1 cellular context compared by ENCODE assay signal in the genomic region with DNA sequence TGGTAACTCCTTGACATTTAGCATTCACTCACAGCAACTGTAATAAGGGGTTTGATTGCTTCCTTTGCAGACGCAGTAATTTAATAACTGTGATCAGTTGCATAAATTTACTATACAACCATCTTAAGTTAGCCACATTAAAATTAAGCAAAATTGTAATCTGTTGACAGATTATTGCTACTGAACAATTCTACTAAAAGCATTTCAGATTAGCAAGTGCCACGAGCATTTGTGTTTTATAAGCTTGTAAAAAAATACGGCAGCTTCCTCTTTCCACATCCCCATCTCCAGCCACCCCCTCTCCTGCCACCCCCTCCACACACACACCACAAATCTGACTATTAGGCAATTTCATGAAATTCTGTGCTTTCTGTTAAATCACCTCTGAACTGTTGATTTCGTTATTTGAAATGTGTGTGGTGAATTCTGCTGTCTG.
A peak's percentile ranks its signal among the peaks of the same experiment; 100 is the strongest.
TF ChIP-seq lines count a peak whose summit lies in the region.

No MANE protein-coding gene starts in this region.

TF ChIP-seq in HEK293, 187 proteins besides CTCF, POLR2A, EP300 and RAD21 (continued from another document):
- TF ChIP-seq, protein P1, sequence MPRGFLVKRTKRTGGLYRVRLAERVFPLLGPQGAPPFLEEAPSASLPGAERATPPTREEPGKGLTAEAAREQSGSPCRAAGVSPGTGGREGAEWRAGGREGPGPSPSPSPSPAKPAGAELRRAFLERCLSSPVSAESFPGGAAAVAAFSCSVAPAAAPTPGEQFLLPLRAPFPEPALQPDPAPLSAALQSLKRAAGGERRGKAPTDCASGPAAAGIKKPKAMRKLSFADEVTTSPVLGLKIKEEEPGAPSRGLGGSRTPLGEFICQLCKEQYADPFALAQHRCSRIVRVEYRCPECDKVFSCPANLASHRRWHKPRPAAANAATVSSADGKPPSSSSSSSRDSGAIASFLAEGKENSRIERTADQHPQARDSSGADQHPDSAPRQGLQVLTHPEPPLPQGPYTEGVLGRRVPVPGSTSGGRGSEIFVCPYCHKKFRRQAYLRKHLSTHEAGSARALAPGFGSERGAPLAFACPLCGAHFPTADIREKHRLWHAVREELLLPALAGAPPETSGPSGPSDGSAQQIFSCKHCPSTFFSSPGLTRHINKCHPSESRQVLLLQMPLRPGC (tag by site-specific recombination; IDR thresholded peaks at IDR 0.05): 0 out of 2 replicates have a peak, but pooled peaks have one; percentile 49
- TF ChIP-seq ZBTB8A (tag by site-specific recombination; IDR thresholded peaks at IDR 0.05): peak; percentile 36
- peak; percentile 36; the same call in 1 of the 2 replicates for TF ChIP-seq YY1 (tag by site-specific recombination; IDR thresholded peaks at IDR 0.05)
- TF ChIP-seq, protein P2, sequence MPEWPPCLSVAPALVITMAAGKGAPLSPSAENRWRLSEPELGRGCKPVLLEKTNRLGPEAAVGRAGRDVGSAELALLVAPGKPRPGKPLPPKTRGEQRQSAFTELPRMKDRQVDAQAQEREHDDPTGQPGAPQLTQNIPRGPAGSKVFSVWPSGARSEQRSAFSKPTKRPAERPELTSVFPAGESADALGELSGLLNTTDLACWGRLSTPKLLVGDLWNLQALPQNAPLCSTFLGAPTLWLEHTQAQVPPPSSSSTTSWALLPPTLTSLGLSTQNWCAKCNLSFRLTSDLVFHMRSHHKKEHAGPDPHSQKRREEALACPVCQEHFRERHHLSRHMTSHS (tag by site-specific recombination; IDR thresholded peaks at IDR 0.05): 0 out of 2 replicates have a peak, but pooled peaks have one; percentile 39
- no peak for TF ChIP-seq ZNF2 (tag by site-specific recombination; IDR thresholded peaks at IDR 0.05)
- TF ChIP-seq FEZF1 (tag by site-specific recombination; IDR thresholded peaks at IDR 0.05): peak; percentile 84
- peak; percentile 73 for TF ChIP-seq ZEB2 (tag by site-specific recombination; IDR thresholded peaks at IDR 0.05)
- TF ChIP-seq ZNF214 (tag by site-specific recombination; IDR thresholded peaks at IDR 0.05; ENCODE audit: borderline replicate concordance): no peak
- TF ChIP-seq, protein P3, sequence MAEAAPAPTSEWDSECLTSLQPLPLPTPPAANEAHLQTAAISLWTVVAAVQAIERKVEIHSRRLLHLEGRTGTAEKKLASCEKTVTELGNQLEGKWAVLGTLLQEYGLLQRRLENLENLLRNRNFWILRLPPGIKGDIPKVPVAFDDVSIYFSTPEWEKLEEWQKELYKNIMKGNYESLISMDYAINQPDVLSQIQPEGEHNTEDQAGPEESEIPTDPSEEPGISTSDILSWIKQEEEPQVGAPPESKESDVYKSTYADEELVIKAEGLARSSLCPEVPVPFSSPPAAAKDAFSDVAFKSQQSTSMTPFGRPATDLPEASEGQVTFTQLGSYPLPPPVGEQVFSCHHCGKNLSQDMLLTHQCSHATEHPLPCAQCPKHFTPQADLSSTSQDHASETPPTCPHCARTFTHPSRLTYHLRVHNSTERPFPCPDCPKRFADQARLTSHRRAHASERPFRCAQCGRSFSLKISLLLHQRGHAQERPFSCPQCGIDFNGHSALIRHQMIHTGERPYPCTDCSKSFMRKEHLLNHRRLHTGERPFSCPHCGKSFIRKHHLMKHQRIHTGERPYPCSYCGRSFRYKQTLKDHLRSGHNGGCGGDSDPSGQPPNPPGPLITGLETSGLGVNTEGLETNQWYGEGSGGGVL (tag by site-specific recombination; IDR thresholded peaks at IDR 0.05): peak; percentile 73
- TF ChIP-seq, protein P4, sequence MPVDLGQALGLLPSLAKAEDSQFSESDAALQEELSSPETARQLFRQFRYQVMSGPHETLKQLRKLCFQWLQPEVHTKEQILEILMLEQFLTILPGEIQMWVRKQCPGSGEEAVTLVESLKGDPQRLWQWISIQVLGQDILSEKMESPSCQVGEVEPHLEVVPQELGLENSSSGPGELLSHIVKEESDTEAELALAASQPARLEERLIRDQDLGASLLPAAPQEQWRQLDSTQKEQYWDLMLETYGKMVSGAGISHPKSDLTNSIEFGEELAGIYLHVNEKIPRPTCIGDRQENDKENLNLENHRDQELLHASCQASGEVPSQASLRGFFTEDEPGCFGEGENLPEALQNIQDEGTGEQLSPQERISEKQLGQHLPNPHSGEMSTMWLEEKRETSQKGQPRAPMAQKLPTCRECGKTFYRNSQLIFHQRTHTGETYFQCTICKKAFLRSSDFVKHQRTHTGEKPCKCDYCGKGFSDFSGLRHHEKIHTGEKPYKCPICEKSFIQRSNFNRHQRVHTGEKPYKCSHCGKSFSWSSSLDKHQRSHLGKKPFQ (tag by site-specific recombination; IDR thresholded peaks at IDR 0.05): peak; percentile 52
- TF ChIP-seq ZNF394 (tag by site-specific recombination; IDR thresholded peaks at IDR 0.05; ENCODE audit: borderline replicate concordance): no peak
- peak; percentile 77 for TF ChIP-seq ZNF843 (tag by site-specific recombination; IDR thresholded peaks at IDR 0.05)
- TF ChIP-seq OVOL3 (tag by site-specific recombination; IDR thresholded peaks at IDR 0.05): no peak
- TF ChIP-seq ZNF561 (tag by site-specific recombination; IDR thresholded peaks at IDR 0.05; ENCODE audit: borderline replicate concordance): peak; percentile 76; the same call in 1 of the 2 replicates
- TF ChIP-seq, protein P5, sequence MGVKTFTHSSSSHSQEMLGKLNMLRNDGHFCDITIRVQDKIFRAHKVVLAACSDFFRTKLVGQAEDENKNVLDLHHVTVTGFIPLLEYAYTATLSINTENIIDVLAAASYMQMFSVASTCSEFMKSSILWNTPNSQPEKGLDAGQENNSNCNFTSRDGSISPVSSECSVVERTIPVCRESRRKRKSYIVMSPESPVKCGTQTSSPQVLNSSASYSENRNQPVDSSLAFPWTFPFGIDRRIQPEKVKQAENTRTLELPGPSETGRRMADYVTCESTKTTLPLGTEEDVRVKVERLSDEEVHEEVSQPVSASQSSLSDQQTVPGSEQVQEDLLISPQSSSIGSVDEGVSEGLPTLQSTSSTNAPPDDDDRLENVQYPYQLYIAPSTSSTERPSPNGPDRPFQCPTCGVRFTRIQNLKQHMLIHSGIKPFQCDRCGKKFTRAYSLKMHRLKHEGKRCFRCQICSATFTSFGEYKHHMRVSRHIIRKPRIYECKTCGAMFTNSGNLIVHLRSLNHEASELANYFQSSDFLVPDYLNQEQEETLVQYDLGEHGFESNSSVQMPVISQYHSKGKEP (tag by site-specific recombination; IDR thresholded peaks at IDR 0.05): peak; percentile 80; the same call in 1 of the 2 replicates
- TF ChIP-seq ZNF571 (tag by site-specific recombination; IDR thresholded peaks at IDR 0.05): no peak
- no peak for TF ChIP-seq HOXD13 (CRISPR knock-in tag; IDR thresholded peaks at IDR 0.05; ENCODE audit: borderline replicate concordance)
- TF ChIP-seq, protein P6, sequence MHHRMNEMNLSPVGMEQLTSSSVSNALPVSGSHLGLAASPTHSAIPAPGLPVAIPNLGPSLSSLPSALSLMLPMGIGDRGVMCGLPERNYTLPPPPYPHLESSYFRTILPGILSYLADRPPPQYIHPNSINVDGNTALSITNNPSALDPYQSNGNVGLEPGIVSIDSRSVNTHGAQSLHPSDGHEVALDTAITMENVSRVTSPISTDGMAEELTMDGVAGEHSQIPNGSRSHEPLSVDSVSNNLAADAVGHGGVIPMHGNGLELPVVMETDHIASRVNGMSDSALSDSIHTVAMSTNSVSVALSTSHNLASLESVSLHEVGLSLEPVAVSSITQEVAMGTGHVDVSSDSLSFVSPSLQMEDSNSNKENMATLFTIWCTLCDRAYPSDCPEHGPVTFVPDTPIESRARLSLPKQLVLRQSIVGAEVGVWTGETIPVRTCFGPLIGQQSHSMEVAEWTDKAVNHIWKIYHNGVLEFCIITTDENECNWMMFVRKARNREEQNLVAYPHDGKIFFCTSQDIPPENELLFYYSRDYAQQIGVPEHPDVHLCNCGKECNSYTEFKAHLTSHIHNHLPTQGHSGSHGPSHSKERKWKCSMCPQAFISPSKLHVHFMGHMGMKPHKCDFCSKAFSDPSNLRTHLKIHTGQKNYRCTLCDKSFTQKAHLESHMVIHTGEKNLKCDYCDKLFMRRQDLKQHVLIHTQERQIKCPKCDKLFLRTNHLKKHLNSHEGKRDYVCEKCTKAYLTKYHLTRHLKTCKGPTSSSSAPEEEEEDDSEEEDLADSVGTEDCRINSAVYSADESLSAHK (tag by site-specific recombination; IDR thresholded peaks at IDR 0.05): peak; percentile 90
- TF ChIP-seq ZFP37 (tag by site-specific recombination; IDR thresholded peaks at IDR 0.05): no peak
- TF ChIP-seq, protein P7, sequence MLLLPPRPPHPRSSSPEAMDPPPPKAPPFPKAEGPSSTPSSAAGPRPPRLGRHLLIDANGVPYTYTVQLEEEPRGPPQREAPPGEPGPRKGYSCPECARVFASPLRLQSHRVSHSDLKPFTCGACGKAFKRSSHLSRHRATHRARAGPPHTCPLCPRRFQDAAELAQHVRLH (tag by site-specific recombination; IDR thresholded peaks at IDR 0.05): peak; percentile 70
- TF ChIP-seq TRIM28 (IDR thresholded peaks at IDR 0.05; ENCODE audit: borderline replicate concordance, low read length): no peak
- TF ChIP-seq, protein P8, sequence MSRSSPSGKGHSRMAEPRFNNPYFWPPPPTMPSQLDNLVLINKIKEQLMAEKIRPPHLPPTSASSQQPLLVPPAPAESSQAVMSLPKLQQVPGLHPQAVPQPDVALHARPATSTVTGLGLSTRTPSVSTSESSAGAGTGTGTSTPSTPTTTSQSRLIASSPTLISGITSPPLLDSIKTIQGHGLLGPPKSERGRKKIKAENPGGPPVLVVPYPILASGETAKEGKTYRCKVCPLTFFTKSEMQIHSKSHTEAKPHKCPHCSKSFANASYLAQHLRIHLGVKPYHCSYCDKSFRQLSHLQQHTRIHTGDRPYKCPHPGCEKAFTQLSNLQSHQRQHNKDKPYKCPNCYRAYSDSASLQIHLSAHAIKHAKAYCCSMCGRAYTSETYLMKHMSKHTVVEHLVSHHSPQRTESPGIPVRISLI (tag by site-specific recombination; IDR thresholded peaks at IDR 0.05): no peak
- TF ChIP-seq ZNF366 (tag by site-specific recombination; conservative IDR thresholded peaks at IDR 0.05): no peak
- TF ChIP-seq KLF16 (tag by site-specific recombination; IDR thresholded peaks at IDR 0.05): peak; percentile 65; the same call in 1 of the 2 replicates
- no peak for TF ChIP-seq ZBTB20 (tag by site-specific recombination; IDR thresholded peaks at IDR 0.05)
- TF ChIP-seq KLF1 (tag by site-specific recombination; IDR thresholded peaks at IDR 0.05): no peak
- 0 out of 2 replicates have a peak, but pooled peaks have one; percentile 76 for TF ChIP-seq ZNF792 (tag by site-specific recombination; IDR thresholded peaks at IDR 0.05)
- 0 out of 2 replicates have a peak, but pooled peaks have one; percentile 38 for TF ChIP-seq ZNF10 (tag by site-specific recombination; IDR thresholded peaks at IDR 0.05)
- TF ChIP-seq ZNF37A (tag by site-specific recombination; IDR thresholded peaks at IDR 0.05): no peak
- TF ChIP-seq ZNF274 (IDR thresholded peaks at IDR 0.05; ENCODE audit: low read length): no peak
- no peak for TF ChIP-seq ZNF274 (tag by site-specific recombination; IDR thresholded peaks at IDR 0.05; ENCODE audit: borderline replicate concordance)
